In the genomic region with DNA sequence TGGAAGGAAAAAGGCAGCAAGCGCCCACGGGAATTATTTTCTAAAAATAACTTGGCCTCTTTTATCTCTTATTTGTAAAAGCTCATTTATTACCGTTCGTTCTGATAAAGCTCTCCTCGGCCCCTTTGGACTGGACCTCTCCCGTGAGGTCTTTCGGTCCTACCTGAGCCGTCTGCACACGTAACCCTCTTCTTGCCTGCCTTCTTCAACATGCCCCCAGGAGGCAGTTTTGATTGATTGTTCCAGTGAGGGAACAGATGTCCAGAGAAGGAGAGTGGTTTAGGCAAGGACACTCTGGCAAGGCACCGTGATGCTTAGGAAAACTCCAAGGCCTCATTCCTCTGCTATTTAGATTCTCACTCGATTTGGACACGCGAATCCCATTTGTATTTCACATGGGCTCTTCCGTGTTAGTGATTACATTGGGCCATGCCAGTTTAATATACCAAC, we compare ENCODE assay signal across 15 cellular contexts. TPM values are rescaled to one million over a fixed set of nuclear protein-coding genes. Genes with fewer than 3 reads are reported as not detected.
A peak's percentile ranks its signal among the peaks of the same experiment; 100 is the strongest.
DNase-seq lines count a peak whose midpoint lies in the region; ATAC-seq and TF ChIP-seq lines count a peak whose summit lies in the region.
"Had no signal": no experiment of that assay in that cellular context is flagged by ENCODE, and none has a peak within 500 bp of the region (broad histone marks: within the 10 kb centered on the region; RNA-seq: fewer than 3 reads in every experiment).

No MANE protein-coding gene starts in this region.

- 96% methylated on average over 4 of the region's 14 CpGs; no CpG with 5 or more reads in 1 of the 2 experiments for WGBS in IMR-90 (ENCODE audit: extremely low coverage in 2 of 2, insufficient read length in 1 of 2), 2 experiments
- WGBS in mammary epithelial cell (ENCODE audit: low coverage, missing lambda C conversion rate), result 71% methylated on average over 14 of the region's 14 CpGs
- WGBS in mesenchymal stem cell, result 90% methylated on average over 14 of the region's 14 CpGs
- 78% methylated on average over 14 of the region's 14 CpGs for WGBS in suprapubic skin
- WGBS in H9 (ENCODE audit: extremely low coverage, insufficient read length, low lambda C conversion rate), result no CpG with 5 or more reads among the region's 14 CpGs

- H2BK5ac ChIP-seq in IMR-90 (ENCODE audit: low read depth, low read length, poor library complexity, severe bottlenecking) (peak overlapping the region; percentile 78), mesenchymal stem cell (ENCODE audit: low read depth, low read length, poor library complexity, severe bottlenecking) (no peak overlapping the region), H9 (ENCODE audit: insufficient read length, low read length) (no peak overlapping the region)

- TF ChIP-seq POLR2A in IMR-90 (IDR thresholded peaks at IDR 0.05; ENCODE audit: low read depth, low read length) (no peak), suprapubic skin (IDR thresholded peaks at IDR 0.05) (no peak)

- dilution Hi-C loops in IMR-90 (cut with HindIII; ENCODE audit: low sequenced_read_pairs, unreplicated experiment) (no loop called here), mammary epithelial cell (cut with HindIII; ENCODE audit: low sequenced_read_pairs) (no loop called here)

- H3K56ac ChIP-seq in IMR-90 (ENCODE audit: extremely low read depth, insufficient read depth, low read length), result peak overlapping the region; percentile 29; the same call in 1 of the 2 replicates
- no peak overlapping the region for H3K56ac ChIP-seq in H9 (ENCODE audit: insufficient read length, low read depth, low read length)

- H3K79me2 ChIP-seq in mammary epithelial cell (ENCODE audit: insufficient read depth, low read length) (no peaks in the 10 kb centered on the region), H9 (ENCODE audit: insufficient read depth, low read length) (no peaks in the 10 kb centered on the region)

- peak overlapping the region in 1 of 2 experiments; percentile 85; a peak in 2 of 4 replicates for H4K8ac ChIP-seq in IMR-90 (ENCODE audit: low read depth in 2 of 2, low read length in 2 of 2)
- H4K8ac ChIP-seq in mesenchymal stem cell (ENCODE audit: low read length), result no peak overlapping the region
- no peak overlapping the region for H4K8ac ChIP-seq in H9 (replicated peaks; ENCODE audit: insufficient read length, low read depth, low read length)

- no peaks in the 10 kb centered on the region for H3K27me3 Mint-ChIP-seq in H9 (ENCODE audit: low read depth)
- H3K27me3 Mint-ChIP-seq: activated CD4-positive, alpha-beta memory T cell treated with anti-CD3 and anti-CD28 coated beads, Interleukin-2, amount 10 ng/mL, durations not matched to agents 7 days and 5 days had no signal

- H3K79me1 ChIP-seq in IMR-90 (ENCODE audit: low read depth in 1 of 2, low read length in 2 of 2) (peaks cover 0 to 20% of the 10 kb centered on the region in 2 experiments; a peak in 3 of 4 replicates), mesenchymal stem cell (replicated peaks; ENCODE audit: low read length, poor library complexity, severe bottlenecking) (peaks cover 26% of the 10 kb centered on the region), H9 (ENCODE audit: insufficient read depth, low read depth, low read length, poor library complexity, severe bottlenecking) (no peaks in the 10 kb centered on the region)

- H2AK9ac ChIP-seq in IMR-90 (replicated peaks; ENCODE audit: low read depth, low read length, poor library complexity), result peak overlapping the region; percentile 47

- H3K18ac ChIP-seq in IMR-90 (ENCODE audit: low read depth, low read length), result peak overlapping the region; percentile 86
- H3K18ac ChIP-seq in mesenchymal stem cell (ENCODE audit: low read depth in 1 of 2, low read length in 2 of 2), result peak overlapping the region in 1 of 2 experiments; percentile 28
- no peak overlapping the region for H3K18ac ChIP-seq in H9 (ENCODE audit: insufficient read length, low read depth, low read length)

- H3K27me3 ChIP-seq in IMR-90 (ENCODE audit: control insufficient read depth, insufficient read depth, low read length) (no peaks in the 10 kb centered on the region), mammary epithelial cell (ENCODE audit: insufficient read depth, low read length) (no peaks in the 10 kb centered on the region), mesenchymal stem cell (ENCODE audit: control insufficient read depth in 1 of 2, insufficient read depth in 1 of 2, low read length in 2 of 2) (no peaks in the 10 kb centered on the region), suprapubic skin (no peaks in the 10 kb centered on the region), H9 (ENCODE audit: insufficient read depth, low read length) (no peaks in the 10 kb centered on the region)
- H3K27me3 ChIP-seq: spleen had no signal

- no peak overlapping the region for H3K4me3 Mint-ChIP-seq in H9
- H3K4me3 Mint-ChIP-seq: activated CD4-positive, alpha-beta memory T cell treated with anti-CD3 and anti-CD28 coated beads, Interleukin-2, amount 10 ng/mL, durations not matched to agents 7 days and 5 days; endodermal cell had no signal

- no peak overlapping the region for H3K4me3 ChIP-seq in IMR-90 (ENCODE audit: insufficient read depth, low read depth, low read length)
- H3K4me3 ChIP-seq in mammary epithelial cell (replicated peaks in 1 of 3; ENCODE audit: insufficient read depth in 1 of 3, low read depth in 2 of 3, low read length in 3 of 3), result no peak overlapping the region
- H3K4me3 ChIP-seq in mesenchymal stem cell (ENCODE audit: insufficient read depth in 1 of 2, low read depth in 1 of 2, low read length in 2 of 2), result no peak overlapping the region
- H3K4me3 ChIP-seq in suprapubic skin, result no peak overlapping the region
- H3K4me3 ChIP-seq: spleen had no signal

- no peak overlapping the region for H3K27ac Mint-ChIP-seq in H9
- H3K27ac Mint-ChIP-seq: activated CD4-positive, alpha-beta memory T cell treated with anti-CD3 and anti-CD28 coated beads, Interleukin-2, amount 10 ng/mL, durations not matched to agents 7 days and 5 days had no signal

- BruUV-seq in IMR-90 (replicated peaks; lab: Mats Ljungman, UMichigan) (no TSS peak), mammary epithelial cell (replicated peaks; lab: Mats Ljungman, UMichigan) (no TSS peak)

- TF ChIP-seq CTCF in IMR-90 (conservative IDR thresholded peaks at IDR 0.05; ENCODE audit: low read depth, low read length) (no peak), mammary epithelial cell (conservative IDR thresholded peaks at IDR 0.05 in 1 of 2, IDR thresholded peaks at IDR 0.05 in 1 of 2; ENCODE audit: extremely low read depth in 1 of 2, insufficient read depth in 1 of 2, low read depth in 1 of 2, low read length in 2 of 2) (no peak), suprapubic skin (IDR thresholded peaks at IDR 0.05) (no peak), H9 (conservative IDR thresholded peaks at IDR 0.05) (no peak)

- in situ Hi-C loops in IMR-90 (cut with MboI; ENCODE audit: low sequenced_read_pairs), result no loop called here
- in situ Hi-C loops in mammary epithelial cell (cut with MboI; ENCODE audit: low sequenced_read_pairs in 2 of 2), result no loop called here

- peak overlapping the region; percentile 82 for H2BK120ac ChIP-seq in IMR-90 (ENCODE audit: low read depth, low read length)
- H2BK120ac ChIP-seq in mesenchymal stem cell (ENCODE audit: low read depth, low read length), result no peak overlapping the region
- no peak overlapping the region for H2BK120ac ChIP-seq in H9 (ENCODE audit: low read depth, low read length, poor library complexity, severe bottlenecking)

- H3K23ac ChIP-seq in IMR-90 (ENCODE audit: low read depth, low read length), result peak overlapping the region; percentile 56; the same call in 1 of the 2 replicates
- H3K23ac ChIP-seq in mesenchymal stem cell (ENCODE audit: low read length in 2 of 2), result no peak overlapping the region
- no peak overlapping the region for H3K23ac ChIP-seq in H9 (ENCODE audit: insufficient read length, low read depth, low read length)

- POLR2A ChIA-PET in IMR-90 (lab: Charles Lee; ENCODE audit: unreplicated experiment), result interaction anchor here (0.5 kb wide), 1 partner anchor 142 kb away, joined by 3 read pairs; no protein-coding TSS in a partner anchor

- H4K5ac ChIP-seq in IMR-90 (ENCODE audit: low read depth, low read length) (peak overlapping the region; percentile 59), H9 (ENCODE audit: insufficient read length, low read depth, low read length) (no peak overlapping the region)

- H2BK12ac ChIP-seq in mesenchymal stem cell (ENCODE audit: low read length in 2 of 2) (no peak overlapping the region), H9 (ENCODE audit: insufficient read length, low read depth, low read length) (no peak overlapping the region)

- peak overlapping the region; percentile 79 for H2BK20ac ChIP-seq in IMR-90 (ENCODE audit: low read depth, low read length)
- no peak overlapping the region for H2BK20ac ChIP-seq in H9 (ENCODE audit: low read depth, low read length, poor library complexity, severe bottlenecking)

- intact Hi-C loops in IMR-90 (cut with micrococcal nuclease), result no loop called here
- intact Hi-C loops in mammary epithelial cell (cut with micrococcal nuclease), result no loop called here

- H3K14ac ChIP-seq in IMR-90 (replicated peaks; ENCODE audit: low read depth, low read length) (peak overlapping the region; percentile 53), mesenchymal stem cell (ENCODE audit: low read length in 2 of 2) (no peak overlapping the region), H9 (ENCODE audit: insufficient read depth, low read length) (no peak overlapping the region)

- no peak for TF ChIP-seq RAD21 in IMR-90 (IDR thresholded peaks at IDR 0.05; ENCODE audit: low read length)

- H3K4me1 ChIP-seq in IMR-90 (ENCODE audit: control insufficient read depth, insufficient read depth, low read length) (peaks cover 10% of the 10 kb centered on the region), mammary epithelial cell (ENCODE audit: insufficient read depth, low read length) (peaks cover 28% of the 10 kb centered on the region), mesenchymal stem cell (ENCODE audit: control insufficient read depth, insufficient read depth, low read depth, low read length) (peaks cover 11% of the 10 kb centered on the region), suprapubic skin (peaks cover 19% of the 10 kb centered on the region), H9 (ENCODE audit: insufficient read depth, low read length) (no peaks in the 10 kb centered on the region)

- no peaks in the 10 kb centered on the region for H3K9me3 Mint-ChIP-seq in H9
- H3K9me3 Mint-ChIP-seq: activated CD4-positive, alpha-beta memory T cell treated with anti-CD3 and anti-CD28 coated beads, Interleukin-2, amount 10 ng/mL, durations not matched to agents 7 days and 5 days; endodermal cell had no signal

- CTCF ChIA-PET in IMR-90 (lab: Yijun Ruan, JAX), result interaction anchor here (0.7 to 1.6 kb wide), 2 partner anchors 11 to 152 kb away, joined by 3 to 4 read pairs; no protein-coding TSS in a partner anchor
- CTCF ChIA-PET in mammary epithelial cell (lab: Charles Lee; ENCODE audit: low non-redundant PET), result interaction anchor here (0.6 kb wide), 1 partner anchor 79 kb away, joined by 4 read pairs; no protein-coding TSS in a partner anchor

- peak overlapping the region; percentile 88; the same call in 1 of the 2 replicates for H2AK5ac ChIP-seq in IMR-90 (ENCODE audit: low read depth, low read length)
- H2AK5ac ChIP-seq in mesenchymal stem cell (ENCODE audit: low read length, severe bottlenecking), result peak overlapping the region; percentile 90
- H2AK5ac ChIP-seq in H9 (ENCODE audit: insufficient read length, low read length), result no peak overlapping the region

- H3K36me3 ChIP-seq in IMR-90 (ENCODE audit: control insufficient read depth, insufficient read depth, low read length) (peaks cover 23% of the 10 kb centered on the region), mammary epithelial cell (ENCODE audit: insufficient read depth, low read length) (peaks cover 13% of the 10 kb centered on the region), mesenchymal stem cell (ENCODE audit: control insufficient read depth in 1 of 2, insufficient read depth in 2 of 2, low read depth in 1 of 2, low read length in 2 of 2) (peaks cover 32 to 43% of the 10 kb centered on the region in 2 experiments), suprapubic skin (no peaks in the 10 kb centered on the region)

- ATAC-seq in IMR-90 (ENCODE audit: low read depth), result no peak
- ATAC-seq in GM18867 (IDR thresholded peaks at IDR 0.05; ENCODE audit: unreplicated experiment), result no peak
- ATAC-seq: stimulated activated naive CD8-positive, alpha-beta T cell treated with anti-CD3 and anti-CD28 coated beads, Interleukin-15, Interleukin-2, amounts not matched to agents 100 U/mL and 50 U/mL, for 24 hours had no signal

- H3K9me1 ChIP-seq in IMR-90 (ENCODE audit: insufficient read depth, low read length), result peaks cover 4% of the 10 kb centered on the region

- H4K91ac ChIP-seq in IMR-90 (ENCODE audit: insufficient read depth, low read depth, low read length), result peak overlapping the region; percentile 78
- H4K91ac ChIP-seq in mesenchymal stem cell (ENCODE audit: low read length), result no peak overlapping the region
- H4K91ac ChIP-seq in H9 (ENCODE audit: insufficient read length, low read depth, low read length), result no peak overlapping the region

- H3K4ac ChIP-seq in IMR-90 (ENCODE audit: low read depth, low read length), result peak overlapping the region; percentile 88
- no peak overlapping the region for H3K4ac ChIP-seq in mesenchymal stem cell (ENCODE audit: low read depth in 1 of 2, low read length in 2 of 2)
- no peak overlapping the region for H3K4ac ChIP-seq in H9 (ENCODE audit: low read depth, low read length)

- no peak overlapping the region for H3K4me2 ChIP-seq in IMR-90 (ENCODE audit: low read depth, low read length)
- H3K4me2 ChIP-seq in mammary epithelial cell (ENCODE audit: insufficient read depth, low read depth, low read length), result no peak overlapping the region
- H3K4me2 ChIP-seq in mesenchymal stem cell (ENCODE audit: low read length, poor library complexity, severe bottlenecking), result no peak overlapping the region
- no peak overlapping the region for H3K4me2 ChIP-seq in H9 (ENCODE audit: insufficient read depth, insufficient read length, low read length)

- peak overlapping the region; percentile 74; the same call in 2 of the 3 replicates for H2BK15ac ChIP-seq in IMR-90 (ENCODE audit: low read depth, low read length)
- H2BK15ac ChIP-seq in mesenchymal stem cell (ENCODE audit: low read depth, poor library complexity, severe bottlenecking), result no peak overlapping the region
- H2BK15ac ChIP-seq in H9 (ENCODE audit: low read depth, low read length), result no peak overlapping the region

- peak overlapping the region; percentile 31; the same call in 1 of the 2 replicates for H3K9ac ChIP-seq in IMR-90 (ENCODE audit: low read depth, low read length)
- H3K9ac ChIP-seq in mammary epithelial cell (ENCODE audit: insufficient read depth, low read length), result peak overlapping the region; percentile 24
- H3K9ac ChIP-seq in mesenchymal stem cell (ENCODE audit: low read length), result peak overlapping the region; percentile 87
- no peak overlapping the region for H3K9ac ChIP-seq in H9 (ENCODE audit: extremely low read depth, insufficient read length, low read length)

- no peaks in the 10 kb centered on the region for H3K9me3 ChIP-seq in IMR-90 (ENCODE audit: control insufficient read depth, insufficient read depth, low read length)
- no peaks in the 10 kb centered on the region for H3K9me3 ChIP-seq in mammary epithelial cell (replicated peaks; ENCODE audit: insufficient read depth, low read length)
- no peaks in the 10 kb centered on the region for H3K9me3 ChIP-seq in mesenchymal stem cell (ENCODE audit: control insufficient read depth, low read length)
- no peaks in the 10 kb centered on the region for H3K9me3 ChIP-seq in suprapubic skin
- H3K9me3 ChIP-seq in H9 (ENCODE audit: control insufficient read depth, low read depth, low read length), result no peaks in the 10 kb centered on the region
- H3K9me3 ChIP-seq: spleen had no signal

- H3K36me3 Mint-ChIP-seq in H9 (ENCODE audit: insufficient read depth in 1 of 3, low read depth in 3 of 3), result no peaks in the 10 kb centered on the region; a peak in 1 of 7 replicates

- H3K27ac ChIP-seq in IMR-90 (ENCODE audit: insufficient read depth, low read length) (peak overlapping the region; percentile 56), mammary epithelial cell (ENCODE audit: insufficient read depth, low read depth, low read length) (peak overlapping the region; percentile 76), mesenchymal stem cell (ENCODE audit: low read length, poor library complexity, severe bottlenecking) (peak overlapping the region; percentile 68), suprapubic skin (peak overlapping the region; percentile 78), H9 (ENCODE audit: insufficient read length, low read depth, low read length) (no peak overlapping the region)
- H3K27ac ChIP-seq: spleen had no signal

- no peaks in the 10 kb centered on the region for H3K23me2 ChIP-seq in H9 (ENCODE audit: insufficient read length, low read depth, low read length, poor library complexity, severe bottlenecking)

- H3K4me1 Mint-ChIP-seq in H9, result peaks cover 15 to 23% of the 10 kb centered on the region in 2 experiments
- H3K4me1 Mint-ChIP-seq: activated CD4-positive, alpha-beta memory T cell treated with anti-CD3 and anti-CD28 coated beads, Interleukin-2, amount 10 ng/mL, durations not matched to agents 7 days and 5 days had no signal

- no peak overlapping the region for H3T11ph ChIP-seq in H9 (ENCODE audit: low read length)

- TF ChIP-seq EP300 in suprapubic skin (IDR thresholded peaks at IDR 0.05), result no peak

- DNase-seq in IMR-90, result no peak
- no peak for DNase-seq in mammary epithelial cell
- no peak for DNase-seq in mesenchymal stem cell
- no peak for DNase-seq in suprapubic skin (ENCODE audit: low spot score in 2 of 2)
- DNase-seq in ecto neural progenitor cell (ENCODE audit: low spot score), result no peak
- no peak for DNase-seq in ureter (ENCODE audit: low spot score)
- DNase-seq in H9, result no peak
- DNase-seq: activated CD4-positive, alpha-beta memory T cell treated with anti-CD3 and anti-CD28 coated beads, Interleukin-2, amount 10 ng/mL, durations not matched to agents 7 days and 5 days; endodermal cell; GF-D8; NCI-H1092; occipital lobe; spleen; stimulated activated naive CD8-positive, alpha-beta T cell treated with anti-CD3 and anti-CD28 coated beads, Interleukin-15, Interleukin-2, amounts not matched to agents 100 U/mL and 50 U/mL, for 24 hours had no signal

- peak overlapping the region; percentile 34 for H2AFZ ChIP-seq in IMR-90 (replicated peaks; ENCODE audit: low read length, poor library complexity)
- H2AFZ ChIP-seq in mammary epithelial cell (ENCODE audit: low read depth, low read length), result no peak overlapping the region
- no peak overlapping the region for H2AFZ ChIP-seq in mesenchymal stem cell (ENCODE audit: low read depth, low read length)
- no peak overlapping the region for H2AFZ ChIP-seq in H9 (ENCODE audit: low read length)

- H4K20me1 ChIP-seq in IMR-90 (ENCODE audit: insufficient read depth, low read length) (peaks cover 4% of the 10 kb centered on the region; the same call in 1 of the 2 replicates), mammary epithelial cell (ENCODE audit: insufficient read depth, low read length) (no peaks in the 10 kb centered on the region), H9 (ENCODE audit: control insufficient read depth, insufficient read depth, insufficient read length) (no peaks in the 10 kb centered on the region)

RNA-seq across cellular contexts. Expression of gene CRTAM, which starts 53.1 kb away (rescaled TPM):
- total RNA-seq in IMR-90 (2012; rRNA removed), result not detected in 2 replicates
- not detected in 2 replicates for polyA plus RNA-seq in IMR-90 (2012; rRNA removed)
- polyA plus RNA-seq in IMR-90 (2012; cell fraction: cytosol; rRNA removed), result not detected in 2 replicates
- polyA plus RNA-seq in IMR-90 (2012; cell fraction: nucleus; rRNA removed; ENCODE audit: low replicate concordance), result not detected in 2 replicates
- total RNA-seq in mammary epithelial cell, result under 1 TPM in 1 of 2 donors, not detected in 1; 0.33 TPM
- polyA plus RNA-seq in mammary epithelial cell, result 0.03 TPM
- polyA minus RNA-seq in mammary epithelial cell, result not detected
- 0.01 TPM for polyA plus RNA-seq in mesenchymal stem cell (2013, experiment 1 of 2)
- not detected for polyA plus RNA-seq in mesenchymal stem cell (2013, experiment 2 of 2)
- total RNA-seq in suprapubic skin, result under 1 TPM in 1 of 4 donors, not detected in 3; 0.21 TPM
- total RNA-seq in ureter, result 1.1 TPM
- total RNA-seq in H9 (2021), result not detected in 2 replicates
- total RNA-seq: endodermal cell had no signal
